1 cellular context compared by ENCODE assay signal in the genomic region with DNA sequence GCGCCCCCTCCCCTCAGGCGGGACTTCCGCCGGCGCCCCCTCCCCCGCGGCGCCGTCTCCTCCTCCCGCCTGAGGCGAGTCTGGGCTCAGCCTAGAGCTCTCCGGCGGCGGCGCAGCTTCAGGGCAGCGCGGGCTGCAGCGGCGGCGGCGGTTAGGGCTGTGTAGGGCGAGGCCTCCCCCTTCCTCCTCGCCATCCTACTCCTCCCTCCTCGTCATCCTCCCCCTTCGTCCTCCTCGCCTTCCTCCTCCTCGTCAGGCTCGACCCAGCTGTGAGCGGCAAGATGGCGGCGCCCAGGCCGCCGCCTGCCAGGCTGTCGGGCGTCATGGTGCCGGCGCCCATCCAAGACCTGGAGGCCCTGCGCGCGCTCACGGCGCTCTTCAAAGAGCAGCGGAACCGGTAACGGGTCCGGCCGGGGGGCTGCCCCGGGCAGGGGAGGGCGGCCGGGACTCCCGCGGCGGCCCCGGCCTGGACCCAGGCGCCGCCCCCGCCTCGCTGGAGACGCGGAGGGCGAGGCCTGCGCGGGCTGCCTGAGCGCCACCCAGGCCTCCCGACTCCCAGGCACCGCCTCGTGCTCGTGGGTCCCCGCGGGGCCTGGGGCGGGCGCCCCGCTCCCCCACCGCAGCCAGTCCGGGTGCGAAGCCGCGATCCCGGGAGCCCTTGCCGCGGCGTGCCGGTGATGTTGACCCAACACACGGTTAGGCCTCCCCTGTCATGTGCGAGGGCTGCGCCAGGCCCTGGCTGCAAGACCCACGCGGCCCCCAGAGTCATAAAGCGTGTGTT.
TF ChIP-seq lines count a peak whose summit lies in the region.

A gene with protein sequence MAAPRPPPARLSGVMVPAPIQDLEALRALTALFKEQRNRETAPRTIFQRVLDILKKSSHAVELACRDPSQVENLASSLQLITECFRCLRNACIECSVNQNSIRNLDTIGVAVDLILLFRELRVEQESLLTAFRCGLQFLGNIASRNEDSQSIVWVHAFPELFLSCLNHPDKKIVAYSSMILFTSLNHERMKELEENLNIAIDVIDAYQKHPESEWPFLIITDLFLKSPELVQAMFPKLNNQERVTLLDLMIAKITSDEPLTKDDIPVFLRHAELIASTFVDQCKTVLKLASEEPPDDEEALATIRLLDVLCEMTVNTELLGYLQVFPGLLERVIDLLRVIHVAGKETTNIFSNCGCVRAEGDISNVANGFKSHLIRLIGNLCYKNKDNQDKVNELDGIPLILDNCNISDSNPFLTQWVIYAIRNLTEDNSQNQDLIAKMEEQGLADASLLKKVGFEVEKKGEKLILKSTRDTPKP (plus strand): TSS at position 52 of the 781 bp plus-strand sequence. CDS start 230 bp downstream, at position 282.

TF ChIP-seq in HEK293, 187 proteins besides CTCF, POLR2A, EP300 and RAD21 (continued from another document and continues in another):
- no peak for TF ChIP-seq ZNF423 (tag by site-specific recombination; IDR thresholded peaks at IDR 0.05)
- TF ChIP-seq ZNF701 (tag by site-specific recombination; IDR thresholded peaks at IDR 0.05): no peak
- TF ChIP-seq ZNF2 (tag by site-specific recombination; IDR thresholded peaks at IDR 0.05): peak; percentile 74; the same call in 1 of the 2 replicates
- no peak for TF ChIP-seq ZNF548 (tag by site-specific recombination; IDR thresholded peaks at IDR 0.05)
- TF ChIP-seq ZNF169 (tag by site-specific recombination; IDR thresholded peaks at IDR 0.05): 0 out of 2 replicates have a peak, but pooled peaks have one; percentile 54
- TF ChIP-seq MYNN (tag by site-specific recombination; IDR thresholded peaks at IDR 0.05; ENCODE audit: borderline replicate concordance): no peak
- peak; percentile 70 for TF ChIP-seq KLF1 (tag by site-specific recombination; IDR thresholded peaks at IDR 0.05)
- TF ChIP-seq ZEB2 (tag by site-specific recombination; IDR thresholded peaks at IDR 0.05): peak; percentile 56
- TF ChIP-seq ZNF211 (tag by site-specific recombination; IDR thresholded peaks at IDR 0.05; ENCODE audit: low read depth): no peak
- TF ChIP-seq, protein P1, sequence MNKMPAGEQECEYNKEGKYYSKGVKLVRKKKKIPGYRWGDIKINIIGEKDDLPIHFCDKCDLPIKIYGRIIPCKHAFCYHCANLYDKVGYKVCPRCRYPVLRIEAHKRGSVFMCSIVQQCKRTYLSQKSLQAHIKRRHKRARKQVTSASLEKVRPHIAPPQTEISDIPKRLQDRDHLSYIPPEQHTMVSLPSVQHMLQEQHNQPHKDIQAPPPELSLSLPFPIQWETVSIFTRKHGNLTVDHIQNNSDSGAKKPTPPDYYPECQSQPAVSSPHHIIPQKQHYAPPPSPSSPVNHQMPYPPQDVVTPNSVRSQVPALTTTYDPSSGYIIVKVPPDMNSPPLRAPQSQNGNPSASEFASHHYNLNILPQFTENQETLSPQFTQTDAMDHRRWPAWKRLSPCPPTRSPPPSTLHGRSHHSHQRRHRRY (tag by site-specific recombination; IDR thresholded peaks at IDR 0.05): no peak
- peak; percentile 76; the same call in 1 of the 2 replicates for TF ChIP-seq ZXDB (tag by site-specific recombination; IDR thresholded peaks at IDR 0.05)
- peak; percentile 25; the same call in 1 of the 2 replicates for TF ChIP-seq ZNF677 (tag by site-specific recombination; IDR thresholded peaks at IDR 0.05)
- TF ChIP-seq HOXC10 (CRISPR knock-in tag; IDR thresholded peaks at IDR 0.05): 0 out of 2 replicates have a peak, but pooled peaks have one; percentile 75
- TF ChIP-seq SCRT1 (tag by site-specific recombination; IDR thresholded peaks at IDR 0.05; ENCODE audit: borderline replicate concordance): no peak
- TF ChIP-seq EGR2 (tag by site-specific recombination; IDR thresholded peaks at IDR 0.05; ENCODE audit: low read depth): peak; percentile 86
- no peak for TF ChIP-seq ZNF776 (tag by site-specific recombination; IDR thresholded peaks at IDR 0.05; ENCODE audit: borderline replicate concordance)
- no peak for TF ChIP-seq ZNF654 (tag by site-specific recombination; IDR thresholded peaks at IDR 0.05; ENCODE audit: low read depth)
- TF ChIP-seq KLF9 (tag by site-specific recombination; IDR thresholded peaks at IDR 0.05; ENCODE audit: low read depth): peak; percentile 78
- peak; percentile 93 for TF ChIP-seq KLF10 (tag by site-specific recombination; IDR thresholded peaks at IDR 0.05)
- peak; percentile 75 for TF ChIP-seq GLIS1 (tag by site-specific recombination; IDR thresholded peaks at IDR 0.05)
- TF ChIP-seq ZNF501 (tag by site-specific recombination; IDR thresholded peaks at IDR 0.05): peak; percentile 55; the same call in 1 of the 2 replicates
- TF ChIP-seq ZNF837 (tag by site-specific recombination; IDR thresholded peaks at IDR 0.05): no peak
- TF ChIP-seq ZNF624 (tag by site-specific recombination; IDR thresholded peaks at IDR 0.05): no peak
- TF ChIP-seq ZNF449 (tag by site-specific recombination; IDR thresholded peaks at IDR 0.05): peak; percentile 25; the same call in 1 of the 2 replicates
- no peak for TF ChIP-seq AEBP2 (tag by site-specific recombination; IDR thresholded peaks at IDR 0.05; ENCODE audit: borderline replicate concordance)
- no peak for TF ChIP-seq ZNF221 (tag by site-specific recombination; IDR thresholded peaks at IDR 0.05; ENCODE audit: borderline replicate concordance)
- no peak for TF ChIP-seq ZSCAN23 (tag by site-specific recombination; IDR thresholded peaks at IDR 0.05)
- TF ChIP-seq ZBTB8A (tag by site-specific recombination; IDR thresholded peaks at IDR 0.05): peak; percentile 95
- TF ChIP-seq ZNF341 (tag by site-specific recombination; IDR thresholded peaks at IDR 0.05; ENCODE audit: low read depth): peak; percentile 67
- TF ChIP-seq ZBTB7A (tag by site-specific recombination; IDR thresholded peaks at IDR 0.05; ENCODE audit: low read depth): peak; percentile 21; the same call in 1 of the 2 replicates
- no peak for TF ChIP-seq ZNF366 (tag by site-specific recombination; conservative IDR thresholded peaks at IDR 0.05)
- TF ChIP-seq ZNF404 (tag by site-specific recombination; IDR thresholded peaks at IDR 0.05): no peak
- TF ChIP-seq GLI2 (tag by site-specific recombination; IDR thresholded peaks at IDR 0.05; ENCODE audit: borderline replicate concordance, low read depth): no peak
- no peak for TF ChIP-seq ZSCAN4 (tag by site-specific recombination; IDR thresholded peaks at IDR 0.05)
- TF ChIP-seq, protein P2, sequence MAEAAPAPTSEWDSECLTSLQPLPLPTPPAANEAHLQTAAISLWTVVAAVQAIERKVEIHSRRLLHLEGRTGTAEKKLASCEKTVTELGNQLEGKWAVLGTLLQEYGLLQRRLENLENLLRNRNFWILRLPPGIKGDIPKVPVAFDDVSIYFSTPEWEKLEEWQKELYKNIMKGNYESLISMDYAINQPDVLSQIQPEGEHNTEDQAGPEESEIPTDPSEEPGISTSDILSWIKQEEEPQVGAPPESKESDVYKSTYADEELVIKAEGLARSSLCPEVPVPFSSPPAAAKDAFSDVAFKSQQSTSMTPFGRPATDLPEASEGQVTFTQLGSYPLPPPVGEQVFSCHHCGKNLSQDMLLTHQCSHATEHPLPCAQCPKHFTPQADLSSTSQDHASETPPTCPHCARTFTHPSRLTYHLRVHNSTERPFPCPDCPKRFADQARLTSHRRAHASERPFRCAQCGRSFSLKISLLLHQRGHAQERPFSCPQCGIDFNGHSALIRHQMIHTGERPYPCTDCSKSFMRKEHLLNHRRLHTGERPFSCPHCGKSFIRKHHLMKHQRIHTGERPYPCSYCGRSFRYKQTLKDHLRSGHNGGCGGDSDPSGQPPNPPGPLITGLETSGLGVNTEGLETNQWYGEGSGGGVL (tag by site-specific recombination; IDR thresholded peaks at IDR 0.05): peak; percentile 91
- no peak for TF ChIP-seq ZNF391 (tag by site-specific recombination; IDR thresholded peaks at IDR 0.05; ENCODE audit: borderline replicate concordance, low read depth)
- TF ChIP-seq, protein P3, sequence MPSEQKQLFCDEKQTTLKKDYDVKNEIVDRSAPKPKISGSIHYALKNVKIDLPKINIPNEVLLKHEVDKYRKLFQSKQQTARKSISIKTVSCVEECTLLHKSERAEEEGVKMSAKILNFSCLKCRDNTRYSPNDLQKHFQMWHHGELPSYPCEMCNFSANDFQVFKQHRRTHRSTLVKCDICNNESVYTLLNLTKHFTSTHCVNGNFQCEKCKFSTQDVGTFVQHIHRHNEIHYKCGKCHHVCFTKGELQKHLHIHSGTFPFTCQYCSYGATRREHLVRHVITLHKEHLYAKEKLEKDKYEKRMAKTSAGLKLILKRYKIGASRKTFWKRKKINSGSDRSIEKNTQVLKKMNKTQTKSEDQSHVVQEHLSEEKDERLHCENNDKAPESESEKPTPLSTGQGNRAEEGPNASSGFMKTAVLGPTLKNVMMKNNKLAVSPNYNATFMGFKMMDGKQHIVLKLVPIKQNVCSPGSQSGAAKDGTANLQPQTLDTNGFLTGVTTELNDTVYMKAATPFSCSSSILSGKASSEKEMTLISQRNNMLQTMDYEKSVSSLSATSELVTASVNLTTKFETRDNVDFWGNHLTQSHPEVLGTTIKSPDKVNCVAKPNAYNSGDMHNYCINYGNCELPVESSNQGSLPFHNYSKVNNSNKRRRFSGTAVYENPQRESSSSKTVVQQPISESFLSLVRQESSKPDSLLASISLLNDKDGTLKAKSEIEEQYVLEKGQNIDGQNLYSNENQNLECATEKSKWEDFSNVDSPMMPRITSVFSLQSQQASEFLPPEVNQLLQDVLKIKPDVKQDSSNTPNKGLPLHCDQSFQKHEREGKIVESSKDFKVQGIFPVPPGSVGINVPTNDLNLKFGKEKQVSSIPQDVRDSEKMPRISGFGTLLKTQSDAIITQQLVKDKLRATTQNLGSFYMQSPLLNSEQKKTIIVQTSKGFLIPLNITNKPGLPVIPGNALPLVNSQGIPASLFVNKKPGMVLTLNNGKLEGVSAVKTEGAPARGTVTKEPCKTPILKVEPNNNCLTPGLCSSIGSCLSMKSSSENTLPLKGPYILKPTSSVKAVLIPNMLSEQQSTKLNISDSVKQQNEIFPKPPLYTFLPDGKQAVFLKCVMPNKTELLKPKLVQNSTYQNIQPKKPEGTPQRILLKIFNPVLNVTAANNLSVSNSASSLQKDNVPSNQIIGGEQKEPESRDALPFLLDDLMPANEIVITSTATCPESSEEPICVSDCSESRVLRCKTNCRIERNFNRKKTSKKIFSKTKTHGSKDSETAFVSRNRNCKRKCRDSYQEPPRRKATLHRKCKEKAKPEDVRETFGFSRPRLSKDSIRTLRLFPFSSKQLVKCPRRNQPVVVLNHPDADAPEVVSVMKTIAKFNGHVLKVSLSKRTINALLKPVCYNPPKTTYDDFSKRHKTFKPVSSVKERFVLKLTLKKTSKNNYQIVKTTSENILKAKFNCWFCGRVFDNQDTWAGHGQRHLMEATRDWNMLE (tag by site-specific recombination; conservative IDR thresholded peaks at IDR 0.05; ENCODE audit: low read depth): no peak
- no peak for TF ChIP-seq ZNF830 (tag by site-specific recombination; IDR thresholded peaks at IDR 0.05; ENCODE audit: low read depth)
- peak; percentile 100 for TF ChIP-seq ZNF121 (tag by site-specific recombination; IDR thresholded peaks at IDR 0.05)
- peak; percentile 29; the same call in 1 of the 2 replicates for TF ChIP-seq PATZ1 (tag by site-specific recombination; IDR thresholded peaks at IDR 0.05)
- peak; percentile 84; the same call in 1 of the 2 replicates for TF ChIP-seq ZNF335 (tag by site-specific recombination; conservative IDR thresholded peaks at IDR 0.05)
